In the genomic region with DNA sequence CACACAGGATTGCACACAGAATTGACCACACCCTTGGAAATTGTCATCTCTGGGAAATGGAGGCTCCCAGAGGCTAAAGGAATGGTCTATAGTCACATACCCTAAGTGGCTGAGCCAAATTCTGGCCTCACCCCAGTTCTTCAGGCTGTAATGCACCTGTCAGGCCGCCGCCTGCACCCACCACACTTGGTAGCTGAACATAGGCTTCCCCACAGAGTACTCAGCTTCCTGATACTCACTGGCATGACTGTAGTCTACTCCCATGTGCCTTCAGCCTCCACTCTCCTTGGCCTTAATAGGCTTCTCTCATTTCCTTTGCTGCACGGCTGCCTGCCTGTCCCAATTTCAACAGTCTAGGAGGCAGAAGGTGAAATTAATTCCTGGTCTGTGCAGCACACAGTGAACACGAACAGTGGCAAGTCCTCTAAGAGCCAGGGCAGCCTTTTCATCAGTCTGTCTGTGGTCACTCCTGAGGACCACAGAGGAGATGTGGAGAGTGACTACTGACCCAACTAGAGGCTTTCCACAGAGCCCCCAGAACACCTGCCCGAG, we compare ENCODE assay signal across 1 cellular context.
TF ChIP-seq lines count a peak whose summit lies in the region.

No MANE protein-coding gene starts in this region.

TF ChIP-seq in IMR-90, 13 proteins besides CTCF, POLR2A, EP300 and RAD21 (continued from another document):
- TF ChIP-seq, protein P1, sequence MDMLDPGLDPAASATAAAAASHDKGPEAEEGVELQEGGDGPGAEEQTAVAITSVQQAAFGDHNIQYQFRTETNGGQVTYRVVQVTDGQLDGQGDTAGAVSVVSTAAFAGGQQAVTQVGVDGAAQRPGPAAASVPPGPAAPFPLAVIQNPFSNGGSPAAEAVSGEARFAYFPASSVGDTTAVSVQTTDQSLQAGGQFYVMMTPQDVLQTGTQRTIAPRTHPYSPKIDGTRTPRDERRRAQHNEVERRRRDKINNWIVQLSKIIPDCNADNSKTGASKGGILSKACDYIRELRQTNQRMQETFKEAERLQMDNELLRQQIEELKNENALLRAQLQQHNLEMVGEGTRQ (IDR thresholded peaks at IDR 0.05; ENCODE audit: low read depth, low read length): no peak
- TF ChIP-seq RCOR1 (IDR thresholded peaks at IDR 0.05; ENCODE audit: insufficient replicate concordance, low read length) (no peak), BHLHE40 (IDR thresholded peaks at IDR 0.05; ENCODE audit: low read depth, low read length) (no peak)
